In genomic region chr2:21781962-21782361, GRCh38 we compare ENCODE assay signal across 22 cellular contexts.
"Had no signal": no experiment of that assay in that cellular context is flagged by ENCODE, and none has a peak within 500 bp of the region (broad histone marks: within the 10 kb centered on the region; RNA-seq: fewer than 3 reads in every experiment).

No MANE protein-coding gene starts in this region.

- H3K9me3 ChIP-seq: colonic mucosa, esophagus squamous epithelium, gastrocnemius medialis, heart right ventricle, left lung, lower lobe of right lung, mucosa of descending colon had no signal

- DNase-seq: colonic mucosa; cortex of kidney; effector CD8-positive, alpha-beta T cell; effector memory CD8-positive, alpha-beta T cell; endodermal cell; erythroblast; esophagus squamous epithelium; foreskin fibroblast; foreskin melanocyte; gastrocnemius medialis; glutamatergic neuron; head of caudate nucleus; heart right ventricle; hippocampal formation; left cardiac atrium; left lung; left ventricle myocardium superior; lower lobe of right lung; mesenchymal stem cell; mucosa of descending colon; naive B cell had no signal

- H3K27me3 ChIP-seq: colonic mucosa, esophagus squamous epithelium, gastrocnemius medialis, heart right ventricle, left lung had no signal

- H3K27ac ChIP-seq: colonic mucosa, epithelial cell of prostate, esophagus squamous epithelium, gastrocnemius medialis, heart right ventricle, left lung, lower lobe of right lung had no signal

- H3K36me3 ChIP-seq: colonic mucosa, esophagus squamous epithelium, gastrocnemius medialis, heart right ventricle, left lung, lower lobe of right lung had no signal

- H3K4me3 ChIP-seq: colonic mucosa, esophagus squamous epithelium, gastrocnemius medialis, heart right ventricle, left lung, lower lobe of right lung, mucosa of descending colon had no signal
